In the genomic region with DNA sequence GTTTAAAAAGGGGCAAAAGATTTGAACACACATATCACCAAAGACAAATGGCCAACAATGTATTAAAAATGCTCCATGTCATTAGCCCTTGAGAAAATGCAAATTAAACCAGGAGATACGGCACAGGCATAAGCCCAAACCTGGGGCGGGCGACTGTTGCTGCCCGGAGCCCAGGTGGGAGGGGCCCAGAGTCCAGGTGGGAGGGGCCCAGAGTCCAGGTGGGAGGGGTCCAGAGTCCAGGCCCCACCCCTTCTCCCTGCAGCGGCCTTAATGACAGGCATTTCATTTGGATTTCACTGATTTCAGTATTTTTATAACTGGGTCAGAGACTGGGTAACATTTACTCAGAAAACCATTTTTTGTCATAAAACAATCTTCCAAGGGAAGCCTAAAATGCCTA, we compare ENCODE assay signal across 1 cellular context.
TF ChIP-seq lines count a peak whose summit lies in the region.

No MANE protein-coding gene starts in this region.

TF ChIP-seq in HCT116, 20 proteins besides CTCF, POLR2A, EP300 and RAD21 (continued from another document):
- TF ChIP-seq CEBPB (IDR thresholded peaks at IDR 0.05; ENCODE audit: low read depth) = no peak
- TF ChIP-seq CBX3 (IDR thresholded peaks at IDR 0.05; ENCODE audit: low read depth) = no peak
- TF ChIP-seq REST (IDR thresholded peaks at IDR 0.05; ENCODE audit: low read depth) = no peak
- TF ChIP-seq SRF (IDR thresholded peaks at IDR 0.05; ENCODE audit: low read depth) = no peak
- TF ChIP-seq SIN3A (IDR thresholded peaks at IDR 0.05; ENCODE audit: low read depth) = no peak
- no peak for TF ChIP-seq ELF1 (IDR thresholded peaks at IDR 0.05; ENCODE audit: borderline replicate concordance, low read depth)
